Comparison of ENCODE assay signal across 8 cellular contexts in genomic region chr2:39120771-39121522, GRCh38. TPM values are rescaled to one million over a fixed set of nuclear protein-coding genes. Genes with fewer than 3 reads are reported as not detected.
DNase-seq lines count a peak whose midpoint lies in the region; ATAC-seq and TF ChIP-seq lines count a peak whose summit lies in the region.

SOS1 (minus strand) TSS chr2:39121051; CDS start chr2:39120422, 629 bp downstream.

- H3K9me3 Mint-ChIP-seq in endothelial cell (ENCODE audit: unreplicated experiment) = no peaks in the 10 kb centered on the region
- no peaks in the 10 kb centered on the region for H3K9me3 Mint-ChIP-seq in mesothelial cell of epicardium

- peak within 1 kb of the TSS; percentile 97 for H3K4me3 Mint-ChIP-seq in endothelial cell (ENCODE audit: unreplicated experiment)
- peak within 1 kb of the TSS; percentile 82 for H3K4me3 Mint-ChIP-seq in mesothelial cell of epicardium

- peaks cover 68% of the 10 kb centered on the region for H3K79me2 ChIP-seq in OCI-LY3 (ENCODE audit: low read length)

- H3K9ac ChIP-seq in OCI-LY3 (ENCODE audit: low read length) = peak within 1 kb of the TSS; percentile 95

- H2AFZ ChIP-seq in OCI-LY3 (ENCODE audit: low read depth, low read length) = no peak within 1 kb of the TSS; the same call in 1 of the 2 replicates

- peaks cover 49% of the 10 kb centered on the region for H3K4me1 Mint-ChIP-seq in endothelial cell (ENCODE audit: unreplicated experiment)
- peaks cover 57% of the 10 kb centered on the region for H3K4me1 Mint-ChIP-seq in mesothelial cell of epicardium

- H3K4me2 ChIP-seq in OCI-LY3 (ENCODE audit: low read length) = peak within 1 kb of the TSS; percentile 89

- ATAC-seq in GM21528 (IDR thresholded peaks at IDR 0.05; ENCODE audit: low FRiP score, unreplicated experiment) = peak; percentile 49

- DNase-seq in DMS 273 (lab: John Stamatoyannopoulos, UW; ENCODE audit: unreplicated experiment) (peak; percentile 98), HuH-7.5 (ENCODE audit: low spot score) (peak; percentile 84), endothelial cell (ENCODE audit: low spot score) (peak; percentile 96), mesothelial cell of epicardium (ENCODE audit: low spot score in 2 of 2, unreplicated experiment in 2 of 2) (peak; percentile 94 to 98)
- peak; percentile 96 for DNase-seq in activated CD8-positive, alpha-beta memory T cell treated with anti-CD3 and anti-CD28 coated beads, Interleukin-2, amount 50 U/mL, for 48 hours
- peak; percentile 89 for DNase-seq in stimulated activated CD8-positive, alpha-beta memory T cell treated with anti-CD3 and anti-CD28 coated beads, Interleukin-15, amount 100 ng/mL, for 48 hours (ENCODE audit: low read depth in 2 of 2)

- peaks cover 41% of the 10 kb centered on the region for H3K4me1 ChIP-seq in OCI-LY3 (ENCODE audit: low read length)

- peaks cover 22% of the 10 kb centered on the region for H4K20me1 ChIP-seq in OCI-LY3 (ENCODE audit: insufficient read depth, low read length)

- H3K36me3 ChIP-seq in OCI-LY3 (replicated peaks; ENCODE audit: low read depth, low read length) = peaks cover 5% of the 10 kb centered on the region

- H3K36me3 Mint-ChIP-seq in endothelial cell (ENCODE audit: low read depth, unreplicated experiment) (peaks cover 28% of the 10 kb centered on the region), mesothelial cell of epicardium (peaks cover 10% of the 10 kb centered on the region)

- no peaks in the 10 kb centered on the region for H3K9me3 ChIP-seq in OCI-LY3 (ENCODE audit: insufficient read depth, low read length)

- TF ChIP-seq CTCF in OCI-LY3 (IDR thresholded peaks at IDR 0.05; ENCODE audit: low read depth, low read length) (no peak), endothelial cell (IDR thresholded peaks at IDR 0.05; ENCODE audit: unreplicated experiment) (no peak), mesothelial cell of epicardium (IDR thresholded peaks at IDR 0.05; ENCODE audit: unreplicated experiment) (no peak)

- peak within 1 kb of the TSS; percentile 99 for H3K4me3 ChIP-seq in OCI-LY3 (ENCODE audit: low read length)

- H3K27me3 Mint-ChIP-seq in endothelial cell (ENCODE audit: unreplicated experiment) = peaks cover 24% of the 10 kb centered on the region
- no peaks in the 10 kb centered on the region for H3K27me3 Mint-ChIP-seq in mesothelial cell of epicardium (ENCODE audit: low read depth)

- H3K27me3 ChIP-seq in OCI-LY3 (ENCODE audit: low read depth, low read length) = no peaks in the 10 kb centered on the region

- H3K27ac ChIP-seq in OCI-LY3 (ENCODE audit: low read length) = peak within 1 kb of the TSS; percentile 90

- H3K27ac Mint-ChIP-seq in endothelial cell (ENCODE audit: unreplicated experiment) (peak within 1 kb of the TSS; percentile 93), mesothelial cell of epicardium (peak within 1 kb of the TSS; percentile 100)

RNA-seq across cellular contexts. Expression of gene SOS1, which starts in this region (rescaled TPM):
- 35.3 TPM for total RNA-seq in endothelial cell (ENCODE audit: unreplicated experiment)
- 47.6 to 54.5 TPM (median 53.0 TPM) in 3 replicates for total RNA-seq in mesothelial cell of epicardium

Comparison
In these comparisons a context has a peak if more than half of its experiments do, and no peak if none do; other contexts are left out.
1. Peak in every context shown above with its lines: DNase-seq, ATAC-seq, H3K4me3 ChIP-seq and H3K27ac ChIP-seq.